ENCODE assay signal across 7 cellular contexts in the genomic region with DNA sequence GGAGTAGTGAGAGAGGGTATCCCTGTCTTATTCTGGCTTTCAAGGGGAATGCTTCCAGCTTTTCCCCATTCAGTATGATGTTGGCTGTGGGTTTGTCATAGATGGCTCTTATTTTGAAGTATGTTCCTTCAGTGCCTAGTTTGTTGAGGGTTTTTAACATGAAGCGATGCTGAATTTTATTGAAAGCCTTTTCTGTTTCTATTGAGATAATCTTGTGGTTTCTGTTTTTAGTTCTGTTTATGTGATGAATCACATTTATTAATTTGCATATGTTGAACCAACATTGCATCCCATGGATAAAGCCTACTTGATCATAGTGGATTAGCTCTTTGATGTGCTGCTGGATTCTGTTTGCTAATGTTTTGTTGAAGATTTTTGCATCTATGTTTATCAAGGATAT.
DNase-seq lines count a peak whose midpoint lies in the region; ATAC-seq, FAIRE-seq and TF ChIP-seq lines count a peak whose summit lies in the region.
"Not testable (repeated sequence)": the region's sequence is repeated elsewhere in the genome, so short reads cannot be mapped to it uniquely, and the experiment has no call there.

No MANE protein-coding gene starts in this region.

- H3K9me3 Mint-ChIP-seq in HFFc6: peaks cover 18% of the 10 kb centered on the region

- CTCF ChIA-PET in GM12878 (lab: Yijun Ruan, JAX): interaction anchor here (0.6 to 1.3 kb wide), 3 partner anchors 10 to 101 kb away, joined by 3 read pairs; no protein-coding TSS in a partner anchor

- not testable (repeated sequence) for H2BK15ac ChIP-seq in mesenchymal stem cell (ENCODE audit: low read depth, poor library complexity, severe bottlenecking)

- not testable (repeated sequence) for H3K27ac ChIP-seq in GM12878 (ENCODE audit: control insufficient read depth, insufficient read depth); mesenchymal stem cell (ENCODE audit: low read length, poor library complexity, severe bottlenecking)

- POLR2A ChIA-PET in GM12878 (lab: Charles Lee): not testable (repeated sequence)

- intact Hi-C loops in GM12878 (cut with micrococcal nuclease; ENCODE audit: unreplicated experiment): not testable (repeated sequence)

- not testable (repeated sequence) for H4K8ac ChIP-seq in mesenchymal stem cell (ENCODE audit: low read length)

- peaks cover 12% of the 10 kb centered on the region for H3K9me3 ChIP-seq in GM12878 (replicated peaks; ENCODE audit: control insufficient read depth, insufficient read depth, low read length)
- H3K9me3 ChIP-seq in mesenchymal stem cell (ENCODE audit: control insufficient read depth, low read length): peaks cover 21% of the 10 kb centered on the region

- H3K79me2 ChIP-seq in GM12878 (ENCODE audit: control insufficient read depth, insufficient read depth, low read length): not testable (repeated sequence)

- SMC1A ChIA-PET in GM12878 (lab: Charles Lee; ENCODE audit: uncharacterized antibody, unreplicated experiment): interaction anchor here (1.2 kb wide), 1 partner anchor 144 kb away, joined by 3 read pairs; no protein-coding TSS in a partner anchor

- not testable (repeated sequence) for H3K18ac ChIP-seq in mesenchymal stem cell (ENCODE audit: low read depth in 1 of 2, low read length in 2 of 2)

- peak overlapping the region; percentile 17; the same call in 1 of the 2 replicates for H3K27ac Mint-ChIP-seq in HFFc6

- TF ChIP-seq CTCF in HFFc6 (IDR thresholded peaks at IDR 0.05); GM12878 (IDR thresholded peaks at IDR 0.05 in 2 of 3, conservative IDR thresholded peaks at IDR 0.05 in 1 of 3; ENCODE audit: control insufficient read depth in 2 of 3, extremely low read depth in 1 of 3, insufficient read depth in 1 of 3, low read depth in 3 of 3, low read length in 3 of 3); fibroblast of villous mesenchyme (IDR thresholded peaks at IDR 0.05; ENCODE audit: insufficient read depth, low read depth, low read length): not testable (repeated sequence)

- H3K14ac ChIP-seq in mesenchymal stem cell (ENCODE audit: low read length in 2 of 2): not testable (repeated sequence)

- DNase-seq in EL (peak; percentile 5), HFFc6 (peak; percentile 29), M059J (ENCODE audit: low read depth) (peak; percentile 30), RPMI7951 (ENCODE audit: low read depth) (peak; percentile 19), fibroblast of villous mesenchyme (ENCODE audit: low read depth) (peak; percentile 74), mesenchymal stem cell (peak; percentile 20)
- DNase-seq in GM12878 (ENCODE audit: low read depth, low spot score): not testable (repeated sequence)

- in situ Hi-C loops in GM12878 (cut with MboI): not testable (repeated sequence)

- H2BK12ac ChIP-seq in mesenchymal stem cell (ENCODE audit: low read length in 2 of 2): not testable (repeated sequence)

- H3K27me3 Mint-ChIP-seq in HFFc6 (ENCODE audit: insufficient read depth): not testable (repeated sequence)

- RAD21 ChIA-PET in GM12878 (lab: Charles Lee; ENCODE audit: unreplicated experiment): not testable (repeated sequence)

- H2AFZ ChIP-seq in GM12878 (ENCODE audit: control insufficient read depth, low read depth, low read length); mesenchymal stem cell (ENCODE audit: low read depth, low read length): not testable (repeated sequence)

- not testable (repeated sequence) for ATAC-seq in GM12878

- H3K4me2 ChIP-seq in GM12878 (ENCODE audit: control insufficient read depth, insufficient read depth); mesenchymal stem cell (ENCODE audit: low read length, poor library complexity, severe bottlenecking): not testable (repeated sequence)

- not testable (repeated sequence) for H4K20me1 ChIP-seq in GM12878 (ENCODE audit: control insufficient read depth, insufficient read depth)

- not testable (repeated sequence) for TF ChIP-seq EP300 in GM12878 (IDR thresholded peaks at IDR 0.05; ENCODE audit: borderline replicate concordance in 1 of 2, control insufficient read depth in 1 of 2, low read depth in 2 of 2, low read length in 2 of 2)

- H2AK5ac ChIP-seq in mesenchymal stem cell (ENCODE audit: low read length, severe bottlenecking): not testable (repeated sequence)

- H3K36me3 Mint-ChIP-seq in HFFc6 (ENCODE audit: low read depth): peaks cover 51% of the 10 kb centered on the region

- not testable (repeated sequence) for H3K4me3 ChIP-seq in GM12878; fibroblast of villous mesenchyme (ENCODE audit: low read depth, low read length); mesenchymal stem cell (ENCODE audit: insufficient read depth in 1 of 2, low read depth in 1 of 2, low read length in 2 of 2)

- not testable (repeated sequence) for TF ChIP-seq POLR2A in GM12878 (IDR thresholded peaks at IDR 0.05; ENCODE audit: low read depth, low read length)

- not testable (repeated sequence) for H3K4me3 Mint-ChIP-seq in HFFc6

- H3K4me1 Mint-ChIP-seq in HFFc6 (ENCODE audit: low read depth): peaks cover 16% of the 10 kb centered on the region

- not testable (repeated sequence) for H3K4me1 ChIP-seq in GM12878 (ENCODE audit: control insufficient read depth, insufficient read depth, low read length); mesenchymal stem cell (ENCODE audit: control insufficient read depth, insufficient read depth, low read depth, low read length)

- WGBS in GM12878 (ENCODE audit: insufficient coverage, insufficient replicate concordance, low lambda C conversion rate, missing lambda C conversion rate): 94% methylated on average over 1 of the region's 1 CpG
- 64% methylated on average over 1 of the region's 1 CpG for WGBS in mesenchymal stem cell

- BruUV-seq in GM12878 (replicated peaks; lab: Mats Ljungman, UMichigan): not testable (repeated sequence)

- not testable (repeated sequence) for H3K36me3 ChIP-seq in GM12878 (ENCODE audit: control insufficient read depth in 2 of 2, insufficient read depth in 2 of 2, low read length in 1 of 2)
- H3K36me3 ChIP-seq in mesenchymal stem cell (ENCODE audit: control insufficient read depth in 1 of 2, insufficient read depth in 2 of 2, low read depth in 1 of 2, low read length in 2 of 2): peaks cover 13 to 78% of the 10 kb centered on the region in 2 experiments

- H3K27me3 ChIP-seq in GM12878 (replicated peaks in 1 of 2; ENCODE audit: control insufficient read depth in 2 of 2, insufficient read depth in 2 of 2, low read length in 1 of 2); mesenchymal stem cell (ENCODE audit: control insufficient read depth in 1 of 2, insufficient read depth in 1 of 2, low read length in 2 of 2): not testable (repeated sequence)

- not testable (repeated sequence) for H3K79me1 ChIP-seq in mesenchymal stem cell (replicated peaks; ENCODE audit: low read length, poor library complexity, severe bottlenecking)

- not testable (repeated sequence) for H3K9ac ChIP-seq in GM12878 (ENCODE audit: control insufficient read depth, insufficient read depth, low read length); mesenchymal stem cell (ENCODE audit: low read length)

- not testable (repeated sequence) for H2BK5ac ChIP-seq in mesenchymal stem cell (ENCODE audit: low read depth, low read length, poor library complexity, severe bottlenecking)

- not testable (repeated sequence) for H3K23ac ChIP-seq in mesenchymal stem cell (ENCODE audit: low read length in 2 of 2)

- not testable (repeated sequence) for H4K91ac ChIP-seq in mesenchymal stem cell (ENCODE audit: low read length)

- FAIRE-seq in GM12878 (lab: Jason Lieb, UNC): not testable (repeated sequence)

- H3K4ac ChIP-seq in mesenchymal stem cell (ENCODE audit: low read depth in 1 of 2, low read length in 2 of 2): not testable (repeated sequence)

- H2BK120ac ChIP-seq in mesenchymal stem cell (ENCODE audit: low read depth, low read length): not testable (repeated sequence)

- TF ChIP-seq RAD21 in GM12878 (IDR thresholded peaks at IDR 0.05; ENCODE audit: insufficient read depth, low read depth, low read length): not testable (repeated sequence)

TF ChIP-seq in GM12878, 131 proteins besides CTCF, POLR2A, EP300 and RAD21:
- TF ChIP-seq JUNB (IDR thresholded peaks at IDR 0.05): 0 out of 2 replicates have a peak, but pooled peaks have one; percentile 14
- TF ChIP-seq RUNX3 (IDR thresholded peaks at IDR 0.05; ENCODE audit: low read length): peak; percentile 15; the same call in 1 of the 2 replicates
